Comparison of ENCODE assay signal across 13 cellular contexts in genomic region chr5:150541397-150541675, GRCh38. TPM values are rescaled to one million over a fixed set of nuclear protein-coding genes. Genes with fewer than 3 reads are reported as not detected.
DNase-seq lines count a peak whose midpoint lies in the region; ATAC-seq and TF ChIP-seq lines count a peak whose summit lies in the region.
"Had no signal": no experiment of that assay in that cellular context is flagged by ENCODE, and none has a peak within 500 bp of the region (broad histone marks: within the 10 kb centered on the region; RNA-seq: fewer than 3 reads in every experiment).

No MANE protein-coding gene starts in this region.

- peaks cover 0 to 77% of the 10 kb centered on the region in 2 donors for H3K36me3 ChIP-seq in adrenal gland (replicated peaks in 1 of 2)
- peaks cover 35% of the 10 kb centered on the region for H3K36me3 ChIP-seq in fibroblast of lung (ENCODE audit: control insufficient read depth, insufficient read depth, low read length)
- H3K36me3 ChIP-seq in transverse colon, result peaks cover 0 to 14% (median 2%) of the 10 kb centered on the region in 4 donors

- H3K4me3 Mint-ChIP-seq in nephron progenitor cell (no peak overlapping the region), WTC11 (no peak overlapping the region)
- H3K4me3 Mint-ChIP-seq: CD4-positive, CD25-positive, alpha-beta regulatory T cell; T-helper 1 cell treated with Interleukin-12 subunit alpha and Interleukin-12 subunit beta and Interleukin-4 antibody, amounts not matched to agents 30 μg/mL and 1 μg/mL, for 36 hours had no signal

- H3K79me2 ChIP-seq in fibroblast of lung (ENCODE audit: control insufficient read depth, insufficient read depth, low read length), result peaks cover 3% of the 10 kb centered on the region

- no peaks in the 10 kb centered on the region for H4K20me1 ChIP-seq in fibroblast of lung (ENCODE audit: control insufficient read depth, extremely low read depth, insufficient read depth, low read length)

- H3K9ac ChIP-seq in fibroblast of lung (ENCODE audit: insufficient read depth, low read length), result no peak overlapping the region

- H3K27me3 Mint-ChIP-seq in nephron progenitor cell (ENCODE audit: low read depth, poor library complexity) (no peaks in the 10 kb centered on the region), WTC11 (ENCODE audit: low read depth) (no peaks in the 10 kb centered on the region)

- no peak for TF ChIP-seq CTCF in adrenal gland (IDR thresholded peaks at IDR 0.05)
- no peak for TF ChIP-seq CTCF in fibroblast of lung (conservative IDR thresholded peaks at IDR 0.05 in 1 of 2, IDR thresholded peaks at IDR 0.05 in 1 of 2; ENCODE audit: low read depth in 1 of 2, low read length in 2 of 2)
- TF ChIP-seq CTCF in nephron progenitor cell (IDR thresholded peaks at IDR 0.05), result no peak
- TF ChIP-seq CTCF in transverse colon (IDR thresholded peaks at IDR 0.05), result no peak
- no peak for TF ChIP-seq CTCF in WTC11 (IDR thresholded peaks at IDR 0.05)

- no peak for ATAC-seq in WTC11
- ATAC-seq: activated naive CD4-positive, alpha-beta T cell treated with anti-CD3 and anti-CD28 coated beads, Interleukin-2, amount 50 U/mL, for 72 hours had no signal

- H3K4me1 Mint-ChIP-seq in nephron progenitor cell, result no peaks in the 10 kb centered on the region
- H3K4me1 Mint-ChIP-seq in WTC11, result peaks cover 5% of the 10 kb centered on the region
- H3K4me1 Mint-ChIP-seq: CD4-positive, CD25-positive, alpha-beta regulatory T cell had no signal

- intact Hi-C loops in adrenal gland (cut with DNase I) (no loop called here), transverse colon (cut with DNase I; ENCODE audit: low total_unique reads) (loop anchor here (5.0 to 10.0 kb wide), 2 partner anchors 57 to 84 kb away; no protein-coding TSS in a partner anchor)

- H3K27me3 ChIP-seq in adrenal gland, result no peaks in the 10 kb centered on the region
- no peaks in the 10 kb centered on the region for H3K27me3 ChIP-seq in fibroblast of lung (ENCODE audit: control insufficient read depth, insufficient read depth, low read length)
- H3K27me3 ChIP-seq in transverse colon, result no peaks in the 10 kb centered on the region

- H3K4me1 ChIP-seq in adrenal gland (replicated peaks in 1 of 2) (peaks cover 39 to 60% of the 10 kb centered on the region in 2 donors), fibroblast of lung (ENCODE audit: control insufficient read depth, extremely low read depth, insufficient read depth, low read length) (peaks cover 22% of the 10 kb centered on the region), transverse colon (peaks cover 9 to 41% (median 19%) of the 10 kb centered on the region in 4 donors)

- H3K27ac ChIP-seq in adrenal gland, result peak overlapping the region; percentile 78 to 96 (median 84)
- H3K27ac ChIP-seq in fibroblast of lung (ENCODE audit: insufficient read depth, low read length), result peak overlapping the region; percentile 74
- H3K27ac ChIP-seq in transverse colon, result peak overlapping the region; percentile 74 to 85 (median 84)

- CTCF ChIA-PET in WTC11 (lab: Charles Lee), result interaction anchor here (1.2 to 1.5 kb wide), 2 partner anchors 17 to 84 kb away, joined by 3 read pairs; no protein-coding TSS in a partner anchor

- TF ChIP-seq POLR2A in adrenal gland (IDR thresholded peaks at IDR 0.05), result no peak
- TF ChIP-seq POLR2A in transverse colon (IDR thresholded peaks at IDR 0.05), result no peak

- peak overlapping the region; percentile 42 for H3K27ac Mint-ChIP-seq in nephron progenitor cell
- H3K27ac Mint-ChIP-seq in WTC11, result no peak overlapping the region
- H3K27ac Mint-ChIP-seq: CD4-positive, CD25-positive, alpha-beta regulatory T cell; T-helper 1 cell treated with Interleukin-12 subunit alpha and Interleukin-12 subunit beta and Interleukin-4 antibody, amounts not matched to agents 30 μg/mL and 1 μg/mL, for 36 hours had no signal

- TF ChIP-seq EP300 in transverse colon (IDR thresholded peaks at IDR 0.05; ENCODE audit: low read depth), result no peak

- peaks cover 79% of the 10 kb centered on the region for H3K36me3 Mint-ChIP-seq in nephron progenitor cell (ENCODE audit: low read depth)
- peaks cover 58% of the 10 kb centered on the region for H3K36me3 Mint-ChIP-seq in WTC11
- H3K36me3 Mint-ChIP-seq: activated naive CD4-positive, alpha-beta T cell treated with anti-CD3 and anti-CD28 coated beads, Interleukin-2, amount 50 U/mL, for 72 hours; CD4-positive, CD25-positive, alpha-beta regulatory T cell had no signal

- no peaks in the 10 kb centered on the region for H3K9me3 ChIP-seq in adrenal gland (replicated peaks in 1 of 3)
- no peaks in the 10 kb centered on the region for H3K9me3 ChIP-seq in fibroblast of lung (ENCODE audit: control insufficient read depth, insufficient read depth, low read depth, low read length)
- no peaks in the 10 kb centered on the region for H3K9me3 ChIP-seq in transverse colon

- no peak overlapping the region for H3K4me2 ChIP-seq in fibroblast of lung (ENCODE audit: extremely low read depth, insufficient read depth, low read length)

- in situ Hi-C loops in transverse colon (cut with MboI; ENCODE audit: low pct_ligation_motif_present in 1 of 4, low pct_unique_long_range_greater_than_20kb in 1 of 4, low sequenced_read_pairs in 3 of 4), result loop anchor here in 3 of 4 donors (10.0 kb wide), 2 partner anchors 77 to 87 kb away; no protein-coding TSS in a partner anchor

- H3K4me3 ChIP-seq in adrenal gland (no peak overlapping the region), fibroblast of lung (replicated peaks in 1 of 4; ENCODE audit: control extremely low read depth in 1 of 4, insufficient read depth in 1 of 4, low read depth in 3 of 4, low read length in 4 of 4) (no peak overlapping the region), transverse colon (no peak overlapping the region)

- DNase-seq in adrenal gland, result no peak
- no peak for DNase-seq in fibroblast of lung (ENCODE audit: low read depth in 2 of 2)
- no peak for DNase-seq in nephron progenitor cell
- DNase-seq in transverse colon, result no peak
- DNase-seq in activated CD4-positive, alpha-beta T cell treated with anti-CD3 and anti-CD28 coated beads for 1 hour, result no peak
- no peak for DNase-seq in WTC11 (ENCODE audit: low spot score)
- no peak for DNase-seq in cerebellar nuclear complex (lab: John Stamatoyannopoulos, UW)
- DNase-seq: caudate nucleus; CD4-positive, CD25-positive, alpha-beta regulatory T cell; Karpas-422; NCI-H1436 treated with DMSO at 0.1 percent for 48 hours had no signal

- POLR2A ChIA-PET in WTC11 (lab: Charles Lee), result no interaction called here

- H3K9me3 Mint-ChIP-seq in nephron progenitor cell (no peaks in the 10 kb centered on the region), WTC11 (peaks cover 11% of the 10 kb centered on the region)
- H3K9me3 Mint-ChIP-seq: activated naive CD4-positive, alpha-beta T cell treated with anti-CD3 and anti-CD28 coated beads, Interleukin-2, amount 50 U/mL, for 72 hours; T-helper 1 cell treated with Interleukin-12 subunit alpha and Interleukin-12 subunit beta and Interleukin-4 antibody, amounts not matched to agents 30 μg/mL and 1 μg/mL, for 36 hours had no signal

- WGBS in adrenal gland, 4 donors, result 89 to 97% (median 91%) methylated on average over 5 to 6 of the region's 6 CpGs
- WGBS in transverse colon (ENCODE audit: low coverage in 1 of 2), 2 donors, result 98% methylated on average over 6 of the region's 6 CpGs; no CpG with 5 or more reads in 1 of the 2 donors

- no peak overlapping the region for H2AFZ ChIP-seq in fibroblast of lung (ENCODE audit: low read length)

TF ChIP-seq in WTC11, 78 proteins besides CTCF, POLR2A, EP300 and RAD21:
- TF ChIP-seq ZNF219 (CRISPR knock-in tag; IDR thresholded peaks at IDR 0.05; ENCODE audit: borderline replicate concordance) (no peak), RELA (CRISPR knock-in tag; IDR thresholded peaks at IDR 0.05; ENCODE audit: borderline replicate concordance) (no peak), ATF6 (CRISPR knock-in tag; IDR thresholded peaks at IDR 0.05) (no peak), ZNF263 (CRISPR knock-in tag; IDR thresholded peaks at IDR 0.05; ENCODE audit: low read depth) (no peak), PRRX2 (CRISPR knock-in tag; IDR thresholded peaks at IDR 0.05) (no peak), TEAD1 (CRISPR knock-in tag; IDR thresholded peaks at IDR 0.05) (no peak), PREB (CRISPR knock-in tag; IDR thresholded peaks at IDR 0.05; ENCODE audit: borderline replicate concordance) (no peak)

RNA-seq across cellular contexts. Expression of gene NDST1, which starts 33.4 kb away (rescaled TPM):
- total RNA-seq in adrenal gland (100 to 1,000 TPM in 6 of 8 donors, 10 to 100 TPM in 2; 80.7 to 154 (median 106) TPM), fibroblast of lung (18.2 and 38.5 TPM in 2 replicates), transverse colon (100 to 1,000 TPM in 1 of 4 donors, 10 to 100 TPM in 3; 68.8 to 104 (median 96.4) TPM), WTC11 (2021) (58.1 to 69.9 TPM (median 61.5 TPM) in 3 replicates)
- polyA plus RNA-seq in adrenal gland (10 to 100 TPM in 2 of 3 donors, 1 to 10 TPM in 1; 9.6 to 37.5 (median 21.1) TPM), fibroblast of lung (50.5 and 94.8 TPM in 2 replicates)
- polyA plus RNA-seq in fibroblast of lung (2012), result 69.9 and 152 TPM in 2 replicates
- 218 and 448 TPM in 2 replicates for polyA minus RNA-seq in fibroblast of lung (ENCODE audit: low replicate concordance)
- polyA plus RNA-seq: CD4-positive, CD25-positive, alpha-beta regulatory T cell had no signal
